ENCODE assay signal across 11 cellular contexts in genomic region chr20:18904624-18905023, GRCh38.
A peak's percentile ranks its signal among the peaks of the same experiment; 100 is the strongest.
DNase-seq lines count a peak whose midpoint lies in the region; ATAC-seq, FAIRE-seq and TF ChIP-seq lines count a peak whose summit lies in the region.
"Had no signal": no experiment of that assay in that cellular context is flagged by ENCODE, and none has a peak within 500 bp of the region (broad histone marks: within the 10 kb centered on the region; RNA-seq: fewer than 3 reads in every experiment).

No MANE protein-coding gene starts in this region.

- 49 to 68% (median 61%) methylated on average over 5 of the region's 5 CpGs for WGBS in small intestine, 3 donors

- H3K9me3 ChIP-seq in small intestine (ENCODE audit: control insufficient read depth, low read depth), result no peaks in the 10 kb centered on the region
- no peaks in the 10 kb centered on the region for H3K9me3 ChIP-seq in effector memory CD4-positive, alpha-beta T cell (ENCODE audit: control insufficient read depth, low read length)
- H3K9me3 ChIP-seq: body of pancreas, gastrocnemius medialis had no signal

- no peaks in the 10 kb centered on the region for H3K4me1 ChIP-seq in small intestine (ENCODE audit: control insufficient read depth in 2 of 2, insufficient read depth in 1 of 2, low read depth in 1 of 2, low read length in 1 of 2)
- H3K4me1 ChIP-seq in effector memory CD4-positive, alpha-beta T cell (ENCODE audit: control insufficient read depth, insufficient read depth, low read length, poor library complexity, severe bottlenecking), result no peaks in the 10 kb centered on the region
- H3K4me1 ChIP-seq: body of pancreas, gastrocnemius medialis had no signal

- no peaks in the 10 kb centered on the region for H3K36me3 ChIP-seq in small intestine (ENCODE audit: control insufficient read depth in 2 of 2, insufficient read depth in 2 of 2, low read length in 2 of 2)
- no peaks in the 10 kb centered on the region for H3K36me3 ChIP-seq in effector memory CD4-positive, alpha-beta T cell (ENCODE audit: control insufficient read depth, insufficient read depth, low read length)
- H3K36me3 ChIP-seq: gastrocnemius medialis had no signal

- peak; percentile 27 for TF ChIP-seq CTCF in epithelial cell of proximal tubule (conservative IDR thresholded peaks at IDR 0.05; ENCODE audit: low read depth, low read length)

- FAIRE-seq in small intestine (lab: Jason Lieb, UNC), result no peak

- DNase-seq in NOMO-1 treated with DMSO at 0.1 percent for 48 hours (lab: John Stamatoyannopoulos, UW; ENCODE audit: unreplicated experiment) (peak; percentile 31), NOMO-1 (lab: John Stamatoyannopoulos, UW; ENCODE audit: unreplicated experiment in 2 of 2) (no peak), NCI-H2196 (lab: John Stamatoyannopoulos, UW; ENCODE audit: unreplicated experiment) (peak; percentile 13), epithelial cell of proximal tubule (ENCODE audit: low read depth) (no peak), small intestine (peak; percentile 9)
- no peak for DNase-seq in stimulated activated CD4-positive, alpha-beta T cell treated with anti-CD3 and anti-CD28 coated beads, Interleukin-2, amount 100 ng/mL, for 24 hours
- DNase-seq in effector memory CD4-positive, alpha-beta T cell, result no peak
- DNase-seq: gastrocnemius medialis; naive thymus-derived CD8-positive, alpha-beta T cell had no signal

- H3K27ac ChIP-seq in small intestine (ENCODE audit: low read depth in 1 of 2, low read length in 1 of 2), result no peak overlapping the region
- H3K27ac ChIP-seq in effector memory CD4-positive, alpha-beta T cell (ENCODE audit: insufficient read depth, low read length, poor library complexity, severe bottlenecking), result no peak overlapping the region
- H3K27ac ChIP-seq: body of pancreas, gastrocnemius medialis had no signal

- ATAC-seq in HG02588 (IDR thresholded peaks at IDR 0.05; ENCODE audit: unreplicated experiment), result no peak
- ATAC-seq: body of pancreas; gastrocnemius medialis; naive thymus-derived CD8-positive, alpha-beta T cell had no signal

- H3K4me3 ChIP-seq in epithelial cell of proximal tubule (ENCODE audit: low read depth, low read length), result no peak overlapping the region
- no peak overlapping the region for H3K4me3 ChIP-seq in small intestine (ENCODE audit: low read depth in 1 of 2, low read length in 2 of 2)
- no peak overlapping the region for H3K4me3 ChIP-seq in effector memory CD4-positive, alpha-beta T cell (ENCODE audit: insufficient read depth, low read depth, low read length, poor library complexity, severe bottlenecking)
- H3K4me3 ChIP-seq: body of pancreas, gastrocnemius medialis had no signal

- no peaks in the 10 kb centered on the region for H3K27me3 ChIP-seq in small intestine (ENCODE audit: control insufficient read depth in 2 of 2, insufficient read depth in 2 of 2, low read length in 2 of 2)
- H3K27me3 ChIP-seq in effector memory CD4-positive, alpha-beta T cell (replicated peaks; ENCODE audit: control insufficient read depth, insufficient read depth, low read length, poor library complexity, severe bottlenecking), result no peaks in the 10 kb centered on the region
- H3K27me3 ChIP-seq: body of pancreas, gastrocnemius medialis had no signal

Comparison
In these comparisons a context has a peak if more than half of its experiments do, and no peak if none do; other contexts are left out.
1. DNase-seq: peak in NOMO-1 treated with DMSO at 0.1 percent for 48 hours (single experiment), NCI-H2196 (single experiment) and small intestine (single experiment); none in NOMO-1 (0 of 2), epithelial cell of proximal tubule (single experiment), stimulated activated CD4-positive, alpha-beta T cell treated with anti-CD3 and anti-CD28 coated beads, Interleukin-2, amount 100 ng/mL, for 24 hours (0 of 2) and effector memory CD4-positive, alpha-beta T cell (0 of 3).